In genomic region chr7:2138146-2138765, GRCh38 we compare ENCODE assay signal across 9 cellular contexts.
A peak's percentile ranks its signal among the peaks of the same experiment; 100 is the strongest.
DNase-seq lines count a peak whose midpoint lies in the region; ATAC-seq and TF ChIP-seq lines count a peak whose summit lies in the region.
"Had no signal": no experiment of that assay in that cellular context is flagged by ENCODE, and none has a peak within 500 bp of the region (broad histone marks: within the 10 kb centered on the region; RNA-seq: fewer than 3 reads in every experiment).

No MANE protein-coding gene starts in this region.

- TF ChIP-seq POLR2A in right lobe of liver (IDR thresholded peaks at IDR 0.05), result no peak

- H3K9me3 ChIP-seq in right lobe of liver (no peaks in the 10 kb centered on the region), upper lobe of right lung (no peaks in the 10 kb centered on the region)
- H3K9me3 ChIP-seq: neutrophil had no signal

- H3K4me1 Mint-ChIP-seq in activated CD4-positive, alpha-beta memory T cell treated with anti-CD3 and anti-CD28 coated beads, Interleukin-2, amount 10 ng/mL, durations not matched to agents 7 days and 5 days, result peaks cover 5% of the 10 kb centered on the region

- no peak overlapping the region for H3K27ac Mint-ChIP-seq in activated CD4-positive, alpha-beta memory T cell treated with anti-CD3 and anti-CD28 coated beads, Interleukin-2, amount 10 ng/mL, durations not matched to agents 7 days and 5 days

- no peaks in the 10 kb centered on the region for H3K36me3 ChIP-seq in right lobe of liver
- peaks cover 10% of the 10 kb centered on the region for H3K36me3 ChIP-seq in upper lobe of right lung

- no peaks in the 10 kb centered on the region for H3K27me3 ChIP-seq in right lobe of liver
- H3K27me3 ChIP-seq in upper lobe of right lung, result no peaks in the 10 kb centered on the region
- H3K27me3 ChIP-seq: neutrophil had no signal

- H3K36me3 Mint-ChIP-seq in activated CD4-positive, alpha-beta memory T cell treated with anti-CD3 and anti-CD28 coated beads, Interleukin-2, amount 10 ng/mL, durations not matched to agents 7 days and 5 days (ENCODE audit: low read depth), result no peaks in the 10 kb centered on the region

- H3K27me3 Mint-ChIP-seq in activated CD4-positive, alpha-beta memory T cell treated with anti-CD3 and anti-CD28 coated beads, Interleukin-2, amount 10 ng/mL, durations not matched to agents 7 days and 5 days, result no peaks in the 10 kb centered on the region

- H3K9me3 Mint-ChIP-seq in activated CD4-positive, alpha-beta memory T cell treated with anti-CD3 and anti-CD28 coated beads, Interleukin-2, amount 10 ng/mL, durations not matched to agents 7 days and 5 days, result no peaks in the 10 kb centered on the region

- ATAC-seq in Right ventricle myocardium inferior (no peak), right lobe of liver (peak in 3 of 4 donors; percentile 37 to 46 (median 39)), upper lobe of right lung (peak; percentile 56), HG03460 (IDR thresholded peaks at IDR 0.05; ENCODE audit: unreplicated experiment) (no peak), GM18861 (IDR thresholded peaks at IDR 0.05; ENCODE audit: unreplicated experiment) (no peak)

- WGBS in right lobe of liver (ENCODE audit: insufficient coverage, low coverage, low lambda C conversion rate, missing lambda C conversion rate), result no CpG with 5 or more reads among the region's 17 CpGs

- no peak overlapping the region for H3K4me3 Mint-ChIP-seq in activated CD4-positive, alpha-beta memory T cell treated with anti-CD3 and anti-CD28 coated beads, Interleukin-2, amount 10 ng/mL, durations not matched to agents 7 days and 5 days

- no peak overlapping the region for H3K4me3 ChIP-seq in right lobe of liver
- no peak overlapping the region for H3K4me3 ChIP-seq in upper lobe of right lung

- no peak for TF ChIP-seq CTCF in right lobe of liver (IDR thresholded peaks at IDR 0.05)
- no peak for TF ChIP-seq CTCF in upper lobe of right lung (IDR thresholded peaks at IDR 0.05)

- intact Hi-C loops in Right ventricle myocardium inferior (cut with DNase I) (no loop called here), cardiac septum (cut with DNase I) (no loop called here), right lobe of liver (cut with DNase I) (no loop called here), upper lobe of right lung (cut with DNase I) (no loop called here)

- DNase-seq in Right ventricle myocardium inferior (ENCODE audit: missing footprints) (peak; percentile 44), cardiac septum (ENCODE audit: low spot score) (no peak), right lobe of liver (no peak), upper lobe of right lung (no peak), NCI-H1436 (lab: John Stamatoyannopoulos, UW) (no peak)
- peak; percentile 24 for DNase-seq in activated CD4-positive, alpha-beta memory T cell treated with anti-CD3 and anti-CD28 coated beads, Interleukin-2, amount 10 ng/mL, durations not matched to agents 7 days and 5 days

- H3K27ac ChIP-seq in right lobe of liver, result no peak overlapping the region
- H3K27ac ChIP-seq in upper lobe of right lung, result no peak overlapping the region
- H3K27ac ChIP-seq: neutrophil had no signal

- H3K4me1 ChIP-seq in right lobe of liver (no peaks in the 10 kb centered on the region), upper lobe of right lung (no peaks in the 10 kb centered on the region)

- POLR2A ChIA-PET in activated CD4-positive, alpha-beta memory T cell treated with anti-CD3 and anti-CD28 coated beads, Interleukin-2, amount 10 ng/mL, durations not matched to agents 7 days and 5 days (lab: Charles Lee), result no interaction called here

- CTCF ChIA-PET in activated CD4-positive, alpha-beta memory T cell treated with anti-CD3 and anti-CD28 coated beads, Interleukin-2, amount 10 ng/mL, durations not matched to agents 7 days and 5 days (lab: Charles Lee), result no interaction called here

Comparison
In these comparisons a context has a peak if more than half of its experiments do, and no peak if none do; other contexts are left out.
1. DNase-seq: peak in Right ventricle myocardium inferior (single experiment) and activated CD4-positive, alpha-beta memory T cell treated with anti-CD3 and anti-CD28 coated beads, Interleukin-2, amount 10 ng/mL, durations not matched to agents 7 days and 5 days (single experiment); none in cardiac septum (single experiment), right lobe of liver (0 of 3), upper lobe of right lung (single experiment) and NCI-H1436 (single experiment).
2. ATAC-seq: peak in right lobe of liver (3 of 4) and upper lobe of right lung (single experiment); none in Right ventricle myocardium inferior (single experiment), HG03460 (single experiment) and GM18861 (single experiment).